ENCODE assay signal across 25 cellular contexts in the genomic region with DNA sequence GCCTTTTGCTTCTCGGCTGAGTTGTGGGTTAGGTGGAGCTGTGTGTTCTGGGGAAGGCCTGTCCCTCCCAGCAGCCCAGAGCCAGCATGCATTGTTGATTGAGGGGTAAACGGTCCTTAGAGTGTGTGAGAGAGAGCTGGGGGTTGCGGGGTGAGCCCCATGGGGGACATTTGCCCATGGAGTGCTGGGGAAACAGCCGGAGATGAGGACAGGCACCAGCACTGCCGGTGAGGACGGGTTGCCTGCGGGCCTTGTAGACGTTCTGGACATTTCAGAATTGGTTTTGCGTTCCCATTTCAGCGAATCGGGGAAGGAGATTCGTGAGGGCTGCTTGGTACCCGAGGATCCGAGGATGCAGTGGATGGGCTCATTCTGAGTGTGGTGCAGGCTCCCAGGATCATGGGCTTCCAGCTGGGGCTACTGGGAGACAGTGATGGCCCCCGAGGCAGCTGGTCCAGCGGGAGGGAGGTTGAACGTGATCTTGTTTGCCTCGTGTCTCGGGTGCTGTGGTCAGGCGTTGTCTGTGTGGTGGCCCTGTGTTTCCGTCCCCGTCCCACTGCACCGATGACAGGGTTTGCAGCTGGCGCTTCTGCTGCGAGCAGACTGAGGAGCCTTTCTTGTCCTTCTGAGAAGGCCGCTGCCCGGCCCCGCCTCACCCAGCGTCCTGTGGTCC. TPM values are rescaled to one million over a fixed set of nuclear protein-coding genes. Genes with fewer than 3 reads are reported as not detected.
DNase-seq lines count a peak whose midpoint lies in the region; ATAC-seq and TF ChIP-seq lines count a peak whose summit lies in the region.
"Had no signal": no experiment of that assay in that cellular context is flagged by ENCODE, and none has a peak within 500 bp of the region (broad histone marks: within the 10 kb centered on the region; RNA-seq: fewer than 3 reads in every experiment).

No MANE protein-coding gene starts in this region.

- H3K4me1 ChIP-seq in left ventricle myocardium inferior: peaks cover 45% of the 10 kb centered on the region
- no peaks in the 10 kb centered on the region for H3K4me1 ChIP-seq in uterus

- H3K27ac Mint-ChIP-seq in osteocyte (ENCODE audit: unreplicated experiment): peak overlapping the region; percentile 31

- peaks cover 74% of the 10 kb centered on the region for H3K36me3 ChIP-seq in left ventricle myocardium inferior
- no peaks in the 10 kb centered on the region for H3K36me3 ChIP-seq in uterus

- no peaks in the 10 kb centered on the region for H3K9me3 Mint-ChIP-seq in osteocyte (ENCODE audit: unreplicated experiment)
- H3K9me3 Mint-ChIP-seq: nephron had no signal

- H3K4me1 Mint-ChIP-seq in osteocyte (ENCODE audit: unreplicated experiment): peaks cover 6% of the 10 kb centered on the region
- H3K4me1 Mint-ChIP-seq: CD14-positive monocyte had no signal

- H3K36me3 Mint-ChIP-seq in osteocyte (ENCODE audit: unreplicated experiment): peaks cover 29% of the 10 kb centered on the region

- no peak overlapping the region for H3K4me3 Mint-ChIP-seq in osteocyte (ENCODE audit: unreplicated experiment)
- H3K4me3 Mint-ChIP-seq: CD14-positive monocyte, nephron had no signal

- no peak for TF ChIP-seq CTCF in left ventricle myocardium inferior (IDR thresholded peaks at IDR 0.05; ENCODE audit: borderline replicate concordance)
- no peak for TF ChIP-seq CTCF in osteocyte (IDR thresholded peaks at IDR 0.05)
- TF ChIP-seq CTCF in uterus (IDR thresholded peaks at IDR 0.05): no peak

- DNase-seq in left cardiac atrium: peak; percentile 14
- no peak for DNase-seq in left ventricle myocardium inferior
- peak; percentile 46 for DNase-seq in globus pallidus (ENCODE audit: low spot score)
- DNase-seq in osteocyte (ENCODE audit: extremely low spot score, unreplicated experiment): no peak
- DNase-seq in activated CD4-positive, CD25-positive, alpha-beta regulatory T cell treated with anti-CD3 and anti-CD28 coated beads, Interleukin-2, amount 50 U/mL, for 72 hours: no peak
- DNase-seq in uterus: no peak
- DNase-seq in activated CD4-positive, CD25-positive, alpha-beta regulatory T cell (lab: John Stamatoyannopoulos, UW): no peak
- no peak for DNase-seq in NCI-H446 (lab: John Stamatoyannopoulos, UW)
- DNase-seq: ACHN; activated CD4-positive, alpha-beta T cell treated with anti-CD3 and anti-CD28 coated beads, Interleukin-2, amount 50 U/mL, for 4 hours; activated CD8-positive, alpha-beta memory T cell treated with anti-CD3 and anti-CD28 coated beads, Interleukin-2, amount 50 U/mL, for 48 hours; activated gamma-delta T cell; amniotic stem cell; central memory CD4-positive, alpha-beta T cell; effector CD4-positive, alpha-beta T cell; gastrocnemius medialis; midbrain; NCI-H1436; spleen; stimulated activated CD4-positive, alpha-beta T cell treated with anti-CD3 and anti-CD28 coated beads, Interleukin-4, amount 100 ng/mL, for 4 hours; T-helper 2 cell had no signal

- H3K27me3 ChIP-seq in left ventricle myocardium inferior (ENCODE audit: low read depth) (no peaks in the 10 kb centered on the region), uterus (no peaks in the 10 kb centered on the region)
- H3K27me3 ChIP-seq: gastrocnemius medialis, spleen had no signal

- intact Hi-C loops in left cardiac atrium (cut with DNase I): no loop called here
- intact Hi-C loops in left ventricle myocardium inferior (cut with micrococcal nuclease): no loop called here
- intact Hi-C loops in uterus (cut with DNase I; ENCODE audit: low total_unique reads): loop anchor here (5.0 kb wide), 1 partner anchor 164 kb away; no protein-coding TSS in a partner anchor

- no peaks in the 10 kb centered on the region for H3K9me3 ChIP-seq in left ventricle myocardium inferior (replicated peaks)
- H3K9me3 ChIP-seq in uterus: no peaks in the 10 kb centered on the region
- H3K9me3 ChIP-seq: gastrocnemius medialis, spleen had no signal

- no peak for TF ChIP-seq POLR2A in uterus (IDR thresholded peaks at IDR 0.05)

- no peaks in the 10 kb centered on the region for H3K27me3 Mint-ChIP-seq in osteocyte (ENCODE audit: unreplicated experiment)

- H3K4me3 ChIP-seq in left ventricle myocardium inferior (no peak overlapping the region), uterus (no peak overlapping the region)
- H3K4me3 ChIP-seq: gastrocnemius medialis, spleen had no signal

- no peak for ATAC-seq in left cardiac atrium
- ATAC-seq: gastrocnemius medialis, HepG2 had no signal

- H3K27ac ChIP-seq in left ventricle myocardium inferior (replicated peaks) (no peak overlapping the region), uterus (no peak overlapping the region)
- H3K27ac ChIP-seq: gastrocnemius medialis, spleen, VCaP had no signal

RNA-seq across cellular contexts. Expression of gene USP42, which starts 53.8 kb away (rescaled TPM):
- total RNA-seq in left cardiac atrium: 1 to 10 TPM; 4.6 to 6.3 TPM
- total RNA-seq in left ventricle myocardium inferior: 4.0 TPM
- 14.2 and 14.6 TPM in 2 replicates for total RNA-seq in osteocyte
- 10 to 100 TPM in 1 of 4 donors, 1 to 10 TPM in 3; 3.3 to 19.9 (median 9.4) TPM for total RNA-seq in uterus

Comparison
In these comparisons a context has a peak if more than half of its experiments do, and no peak if none do; other contexts are left out.
1. DNase-seq: peak in left cardiac atrium (single experiment) and globus pallidus (single experiment); none in left ventricle myocardium inferior (single experiment), osteocyte (single experiment), activated CD4-positive, CD25-positive, alpha-beta regulatory T cell treated with anti-CD3 and anti-CD28 coated beads, Interleukin-2, amount 50 U/mL, for 72 hours (single experiment), uterus (0 of 2), activated CD4-positive, CD25-positive, alpha-beta regulatory T cell (0 of 4) and NCI-H446 (0 of 2).